Comparison of ENCODE assay signal across 17 cellular contexts in genomic region chr2:58620896-58621295, GRCh38.
"Had no signal": no experiment of that assay in that cellular context is flagged by ENCODE, and none has a peak within 500 bp of the region (broad histone marks: within the 10 kb centered on the region; RNA-seq: fewer than 3 reads in every experiment).

No MANE protein-coding gene starts in this region.

- H3K4me2 ChIP-seq: smooth muscle cell had no signal

- H3K9me3 ChIP-seq: left lung, neutrophil, prostate gland, transverse colon, vagina had no signal

- H3K9me3 Mint-ChIP-seq: activated naive CD8-positive, alpha-beta T cell treated with anti-CD3 and anti-CD28 coated beads for 36 hours; activated T-helper 1 cell treated with anti-CD3 and anti-CD28 coated beads, Interleukin-12 subunit alpha, Interleukin-12 subunit beta, Interleukin-2, Interleukin-4 antibody, amounts not matched to agents 30 ng/mL and 10 ng/mL and 1 ng/mL, durations not matched to agents 14 hours and 24 hours and 36 hours; endodermal cell; memory B cell; naive thymus-derived CD8-positive, alpha-beta T cell had no signal

- DNase-seq: activated CD4-positive, alpha-beta T cell treated with anti-CD3 and anti-CD28 coated beads for 48 hours; activated naive CD8-positive, alpha-beta T cell treated with anti-CD3 and anti-CD28 coated beads for 36 hours; dorsolateral prefrontal cortex; endodermal cell; kidney; left lung; naive thymus-derived CD8-positive, alpha-beta T cell; right cardiac atrium; stimulated activated naive CD8-positive, alpha-beta T cell treated with anti-CD3 and anti-CD28 coated beads, Interleukin-15, Interleukin-2, amounts not matched to agents 100 U/mL and 50 U/mL, for 24 hours; T-helper 2 cell; transverse colon had no signal

- H3K4me3 ChIP-seq: dorsolateral prefrontal cortex, left lung, prostate gland, smooth muscle cell, transverse colon, vagina had no signal

- H3K27me3 ChIP-seq: dorsolateral prefrontal cortex, left lung, neutrophil, transverse colon, vagina had no signal

- ATAC-seq: left lung; naive thymus-derived CD8-positive, alpha-beta T cell; right cardiac atrium; stimulated activated naive CD8-positive, alpha-beta T cell treated with anti-CD3 and anti-CD28 coated beads, Interleukin-15, Interleukin-2, amounts not matched to agents 100 U/mL and 50 U/mL, for 24 hours had no signal

- H3K27ac ChIP-seq: dorsolateral prefrontal cortex, left lung, neutrophil, prostate gland, transverse colon, vagina had no signal

- H3K27me3 Mint-ChIP-seq: activated naive CD8-positive, alpha-beta T cell treated with anti-CD3 and anti-CD28 coated beads for 36 hours; naive thymus-derived CD8-positive, alpha-beta T cell had no signal

- H3K36me3 Mint-ChIP-seq: activated naive CD8-positive, alpha-beta T cell treated with anti-CD3 and anti-CD28 coated beads for 36 hours; memory B cell; naive thymus-derived CD8-positive, alpha-beta T cell had no signal

- H3K27ac Mint-ChIP-seq: activated naive CD8-positive, alpha-beta T cell treated with anti-CD3 and anti-CD28 coated beads for 36 hours; activated T-helper 1 cell treated with anti-CD3 and anti-CD28 coated beads, Interleukin-12 subunit alpha, Interleukin-12 subunit beta, Interleukin-2, Interleukin-4 antibody, amounts not matched to agents 30 ng/mL and 10 ng/mL and 1 ng/mL, durations not matched to agents 14 hours and 24 hours and 36 hours; endodermal cell; memory B cell; naive thymus-derived CD8-positive, alpha-beta T cell had no signal

- H3K4me3 Mint-ChIP-seq: activated naive CD8-positive, alpha-beta T cell treated with anti-CD3 and anti-CD28 coated beads for 36 hours; activated T-helper 1 cell treated with anti-CD3 and anti-CD28 coated beads, Interleukin-12 subunit alpha, Interleukin-12 subunit beta, Interleukin-2, Interleukin-4 antibody, amounts not matched to agents 30 ng/mL and 10 ng/mL and 1 ng/mL, durations not matched to agents 14 hours and 24 hours and 36 hours; endodermal cell; memory B cell; naive thymus-derived CD8-positive, alpha-beta T cell had no signal

- H3K4me1 Mint-ChIP-seq: activated naive CD8-positive, alpha-beta T cell treated with anti-CD3 and anti-CD28 coated beads for 36 hours; memory B cell; naive thymus-derived CD8-positive, alpha-beta T cell had no signal

- H3K36me3 ChIP-seq: left lung, neutrophil, prostate gland, transverse colon, vagina had no signal

- H3K4me1 ChIP-seq: left lung, prostate gland, transverse colon, vagina had no signal
